8 cellular contexts compared by ENCODE assay signal in genomic region chr4:10098770-10099139, GRCh38. TPM values are rescaled to one million over a fixed set of nuclear protein-coding genes. Genes with fewer than 3 reads are reported as not detected.
DNase-seq lines count a peak whose midpoint lies in the region; ATAC-seq and TF ChIP-seq lines count a peak whose summit lies in the region.

No MANE protein-coding gene starts in this region.

- H3K4me3 ChIP-seq in gastroesophageal sphincter: no peak overlapping the region

- peak overlapping the region; percentile 5 to 99 (median 86) for H3K27ac ChIP-seq in gastroesophageal sphincter

- no peak for TF ChIP-seq CTCF in gastroesophageal sphincter (IDR thresholded peaks at IDR 0.05)

- TF ChIP-seq EP300 in gastroesophageal sphincter (IDR thresholded peaks at IDR 0.05): no peak

- TF ChIP-seq POLR2A in gastroesophageal sphincter (IDR thresholded peaks at IDR 0.05): no peak

- peak; percentile 31 for DNase-seq in stimulated activated CD4-positive, alpha-beta T cell treated with anti-CD3 and anti-CD28 coated beads, Interleukin-4, amount 100 ng/mL, for 1 hour
- no peak for DNase-seq in stimulated activated CD4-positive, alpha-beta T cell treated with anti-CD3 and anti-CD28 coated beads, Interleukin-2, amount 100 ng/mL, for 48 hours
- DNase-seq in activated T-cell treated with anti-CD3 and anti-CD28 coated beads, Interleukin-2, amount 50 U/mL, for 4 hours: peak; percentile 35
- DNase-seq in dedifferentiated amniotic fluid mesenchymal stem cell (ENCODE audit: extremely low spot score) (no peak), putamen (ENCODE audit: low spot score) (no peak), COLO829 (ENCODE audit: low spot score) (no peak)

- H3K27me3 Mint-ChIP-seq in activated T-cell treated with anti-CD3 and anti-CD28 coated beads, Interleukin-2, amount 50 U/mL, for 4 hours (ENCODE audit: low read depth): no peaks in the 10 kb centered on the region

- H3K4me1 ChIP-seq in gastroesophageal sphincter: peaks cover 6 to 100% (median 75%) of the 10 kb centered on the region in 3 donors

- peaks cover 0 to 84% of the 10 kb centered on the region in 2 donors for H3K36me3 ChIP-seq in gastroesophageal sphincter

- H3K9me3 Mint-ChIP-seq in activated T-cell treated with anti-CD3 and anti-CD28 coated beads, Interleukin-2, amount 50 U/mL, for 4 hours: no peaks in the 10 kb centered on the region

- peaks cover 59% of the 10 kb centered on the region for H3K36me3 Mint-ChIP-seq in activated T-cell treated with anti-CD3 and anti-CD28 coated beads, Interleukin-2, amount 50 U/mL, for 4 hours (ENCODE audit: insufficient read depth)

- no peaks in the 10 kb centered on the region for H3K9me3 ChIP-seq in gastroesophageal sphincter

- H3K4me3 Mint-ChIP-seq in activated T-cell treated with anti-CD3 and anti-CD28 coated beads, Interleukin-2, amount 50 U/mL, for 4 hours: peak overlapping the region; percentile 47

- no peaks in the 10 kb centered on the region for H3K27me3 ChIP-seq in gastroesophageal sphincter

- no peak for ATAC-seq in activated T-cell treated with anti-CD3 and anti-CD28 coated beads, Interleukin-2, amount 50 U/mL, for 4 hours
- ATAC-seq in gastroesophageal sphincter (no peak), HG02938 (IDR thresholded peaks at IDR 0.05; ENCODE audit: unreplicated experiment) (no peak)

- WGBS in gastroesophageal sphincter (ENCODE audit: low coverage in 1 of 2), 2 donors: 42% methylated on average over 4 of the region's 10 CpGs; no CpG with 5 or more reads in 1 of the 2 donors

- H3K4me1 Mint-ChIP-seq in activated T-cell treated with anti-CD3 and anti-CD28 coated beads, Interleukin-2, amount 50 U/mL, for 4 hours (ENCODE audit: low read depth): peaks cover 96% of the 10 kb centered on the region

RNA-seq across cellular contexts. Expression of gene WDR1, which starts 17.8 kb away (rescaled TPM):
- 100 to 1,000 TPM; 291 to 356 (median 334) TPM for total RNA-seq in activated T-cell treated with anti-CD3 and anti-CD28 coated beads, Interleukin-2, amount 50 U/mL, for 4 hours
- 100 to 1,000 TPM; 353 to 530 (median 419) TPM for total RNA-seq in gastroesophageal sphincter

Comparison
In these comparisons a context has a peak if more than half of its experiments do, and no peak if none do; other contexts are left out.
1. DNase-seq: peak in stimulated activated CD4-positive, alpha-beta T cell treated with anti-CD3 and anti-CD28 coated beads, Interleukin-4, amount 100 ng/mL, for 1 hour (single experiment) and activated T-cell treated with anti-CD3 and anti-CD28 coated beads, Interleukin-2, amount 50 U/mL, for 4 hours (single experiment); none in stimulated activated CD4-positive, alpha-beta T cell treated with anti-CD3 and anti-CD28 coated beads, Interleukin-2, amount 100 ng/mL, for 48 hours (0 of 2), dedifferentiated amniotic fluid mesenchymal stem cell (single experiment), putamen (single experiment) and COLO829 (single experiment).